1 cellular context compared by ENCODE assay signal in the genomic region with DNA sequence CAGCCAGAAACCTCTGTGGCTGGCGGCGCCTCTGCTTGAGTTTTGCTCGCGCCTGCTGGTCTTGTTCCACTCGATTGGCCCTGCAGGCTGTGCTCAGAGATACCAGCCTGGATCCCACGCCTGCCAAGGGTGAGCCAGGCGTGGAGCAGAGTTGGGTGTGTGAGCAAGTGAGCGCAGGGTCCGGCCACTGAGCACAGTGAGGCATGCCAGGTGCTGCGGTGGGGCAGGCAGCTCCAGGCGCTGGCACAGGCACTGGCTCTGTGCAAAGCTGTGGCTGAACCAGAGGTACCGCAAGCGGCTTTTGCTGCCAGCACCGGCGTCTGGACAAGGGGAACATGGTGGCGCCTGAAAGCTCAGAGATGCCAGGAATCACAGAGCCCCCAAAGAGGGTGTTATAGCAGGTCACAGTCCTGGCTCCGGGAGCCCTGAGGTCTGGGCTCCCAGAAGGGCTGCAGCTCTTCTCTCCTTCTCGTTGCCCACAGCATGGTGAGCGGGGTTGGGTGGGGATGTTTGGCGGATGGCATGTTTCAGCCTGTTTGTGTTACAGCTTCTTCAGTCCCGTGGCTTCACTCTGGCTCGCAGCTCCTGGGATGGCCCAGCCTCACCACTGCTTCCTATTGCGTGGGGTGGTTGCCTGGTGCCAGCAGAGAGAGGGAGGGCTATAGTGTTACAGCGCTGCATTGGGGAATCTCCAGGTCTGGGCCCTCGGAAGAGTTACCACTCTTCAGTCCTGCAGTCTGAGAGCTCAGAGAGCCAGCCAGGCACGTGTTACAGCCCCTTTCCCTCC.
TF ChIP-seq lines count a peak whose summit lies in the region.

No MANE protein-coding gene starts in this region.

TF ChIP-seq in H1, 55 proteins besides CTCF, POLR2A, EP300 and RAD21:
- TF ChIP-seq YY1 (IDR thresholded peaks at IDR 0.05; ENCODE audit: low read depth, low read length), result no peak
- TF ChIP-seq SIN3A (conservative IDR thresholded peaks at IDR 0.05 in 1 of 2, IDR thresholded peaks at IDR 0.05 in 1 of 2; ENCODE audit: low read depth in 1 of 2, low read length in 2 of 2), result no peak
- TF ChIP-seq, protein P1, sequence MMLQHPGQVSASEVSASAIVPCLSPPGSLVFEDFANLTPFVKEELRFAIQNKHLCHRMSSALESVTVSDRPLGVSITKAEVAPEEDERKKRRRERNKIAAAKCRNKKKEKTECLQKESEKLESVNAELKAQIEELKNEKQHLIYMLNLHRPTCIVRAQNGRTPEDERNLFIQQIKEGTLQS (IDR thresholded peaks at IDR 0.05; ENCODE audit: insufficient read depth, low read depth, low read length), result no peak
- TF ChIP-seq SRF (IDR thresholded peaks at IDR 0.05; ENCODE audit: low read depth, low read length), result no peak
- TF ChIP-seq SUZ12 (IDR thresholded peaks at IDR 0.05; ENCODE audit: low read length), result no peak
- TF ChIP-seq SAP30 (IDR thresholded peaks at IDR 0.05; ENCODE audit: insufficient read depth, insufficient replicate concordance, low read length), result no peak
- TF ChIP-seq GABPA (IDR thresholded peaks at IDR 0.05; ENCODE audit: borderline replicate concordance, insufficient read depth, low read length), result no peak
- no peak for TF ChIP-seq FOSL1 (IDR thresholded peaks at IDR 0.05; ENCODE audit: insufficient read depth, low read depth, low read length)
- TF ChIP-seq, protein P2, sequence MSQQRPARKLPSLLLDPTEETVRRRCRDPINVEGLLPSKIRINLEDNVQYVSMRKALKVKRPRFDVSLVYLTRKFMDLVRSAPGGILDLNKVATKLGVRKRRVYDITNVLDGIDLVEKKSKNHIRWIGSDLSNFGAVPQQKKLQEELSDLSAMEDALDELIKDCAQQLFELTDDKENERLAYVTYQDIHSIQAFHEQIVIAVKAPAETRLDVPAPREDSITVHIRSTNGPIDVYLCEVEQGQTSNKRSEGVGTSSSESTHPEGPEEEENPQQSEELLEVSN (IDR thresholded peaks at IDR 0.05), result no peak
- TF ChIP-seq NRF1 (IDR thresholded peaks at IDR 0.05; ENCODE audit: low read depth, low read length), result no peak
- TF ChIP-seq ASH2L (IDR thresholded peaks at IDR 0.05; ENCODE audit: low read length), result no peak
- TF ChIP-seq POU5F1 (IDR thresholded peaks at IDR 0.05; ENCODE audit: low read depth, low read length), result no peak
- no peak for TF ChIP-seq RFX5 (IDR thresholded peaks at IDR 0.05; ENCODE audit: borderline replicate concordance, low read depth, low read length)
- TF ChIP-seq SP4 (IDR thresholded peaks at IDR 0.05; ENCODE audit: low read length), result no peak
